Comparison of ENCODE assay signal across 8 cellular contexts in genomic region chr10:128078136-128078969, GRCh38. TPM values are rescaled to one million over a fixed set of nuclear protein-coding genes. Genes with fewer than 3 reads are reported as not detected.
DNase-seq lines count a peak whose midpoint lies in the region; ATAC-seq, FAIRE-seq and TF ChIP-seq lines count a peak whose summit lies in the region.

No MANE protein-coding gene starts in this region.

- TF ChIP-seq POLR2A in K562 (conservative IDR thresholded peaks at IDR 0.05) = no peak

- H3K27ac Mint-ChIP-seq in stimulated activated naive CD8-positive, alpha-beta T cell treated with anti-CD3 and anti-CD28 coated beads, Interleukin-15, amount 100 ng/mL, for 72 hours = no peak overlapping the region
- no peak overlapping the region for H3K27ac Mint-ChIP-seq in stimulated activated memory B cell treated with anti-CD40 and anti-IgM and Interleukin-4, amounts not matched to agents 10 μg/mL and 1 μg/mL and 100 μg/mL, for 72 hours

- H3K27ac ChIP-seq in K562 (ENCODE audit: extremely low read depth, low read depth, low read length) = no peak overlapping the region
- H3K27ac ChIP-seq in keratinocyte (ENCODE audit: control insufficient read depth, insufficient read depth, low read length) = no peak overlapping the region

- in situ Hi-C loops in K562 (cut with MboI) = no loop called here

- peaks cover 54% of the 10 kb centered on the region for H3K36me3 Mint-ChIP-seq in stimulated activated memory B cell treated with anti-CD40 and anti-IgM and Interleukin-4, amounts not matched to agents 10 μg/mL and 1 μg/mL and 100 μg/mL, for 72 hours

- H3K9ac ChIP-seq in K562 (ENCODE audit: insufficient read depth in 1 of 2, low read depth in 2 of 2, low read length in 2 of 2) = no peak overlapping the region
- no peak overlapping the region for H3K9ac ChIP-seq in keratinocyte (ENCODE audit: control insufficient read depth, extremely low read depth, insufficient read depth, low read length)

- H4K20me1 ChIP-seq in K562 (replicated peaks; ENCODE audit: control insufficient read depth, insufficient read depth, low read length) = 0 out of 2 replicates have a peak, but pooled peaks cover 5% of the 10 kb centered on the region
- peaks cover 5% of the 10 kb centered on the region for H4K20me1 ChIP-seq in keratinocyte (ENCODE audit: control insufficient read depth, extremely low read depth, insufficient read depth, low read length)

- H3K4me2 ChIP-seq in K562 (ENCODE audit: insufficient read depth, low read length) (no peak overlapping the region), keratinocyte (ENCODE audit: control insufficient read depth, extremely low read depth, insufficient read depth, low read depth, low read length) (no peak overlapping the region)

- WGBS in K562 (ENCODE audit: insufficient coverage, low coverage, missing lambda C conversion rate) = 0% methylated on average over 11 of the region's 17 CpGs

- H3K27me3 Mint-ChIP-seq in stimulated activated naive CD8-positive, alpha-beta T cell treated with anti-CD3 and anti-CD28 coated beads, Interleukin-15, amount 100 ng/mL, for 72 hours = no peaks in the 10 kb centered on the region
- no peaks in the 10 kb centered on the region for H3K27me3 Mint-ChIP-seq in stimulated activated memory B cell treated with anti-CD40 and anti-IgM and Interleukin-4, amounts not matched to agents 10 μg/mL and 1 μg/mL and 100 μg/mL, for 72 hours

- H3K79me2 ChIP-seq in K562 (ENCODE audit: control insufficient read depth, insufficient read depth, low read length) (no peaks in the 10 kb centered on the region), keratinocyte (ENCODE audit: control insufficient read depth, insufficient read depth, low read length) (no peaks in the 10 kb centered on the region)

- dilution Hi-C loops in keratinocyte (cut with MboI; ENCODE audit: extremely low pct_ligation_motif_present, low sequenced_read_pairs) = no loop called here

- H3K4me3 ChIP-seq in HFF-Myc (replicated peaks; ENCODE audit: low read depth, low read length) (no peak overlapping the region), K562 (no peak overlapping the region), keratinocyte (ENCODE audit: control insufficient read depth in 2 of 3, extremely low read depth in 1 of 3, insufficient read depth in 2 of 3, low read depth in 1 of 3, low read length in 3 of 3) (no peak overlapping the region)

- CTCF ChIA-PET in K562 (lab: Yijun Ruan, JAX; ENCODE audit: low intra/inter-chr PET ratio) = interaction anchor here (2.5 kb wide), 1 partner anchor 71 kb away, joined by 14 read pairs; no protein-coding TSS in a partner anchor

- no peak for FAIRE-seq in K562 (lab: Jason Lieb, UNC)
- no peak for FAIRE-seq in keratinocyte (lab: Jason Lieb, UNC)

- BruUV-seq in K562 (replicated peaks; lab: Mats Ljungman, UMichigan) = no TSS peak

- TF ChIP-seq RAD21 in K562 (CRISPR knock-in tag; conservative IDR thresholded peaks at IDR 0.05 in 1 of 2, IDR thresholded peaks at IDR 0.05 in 1 of 2) = peak in 1 of 2 experiments; percentile 68; a peak in 3 of 4 replicates

- TF ChIP-seq EP300 in K562 (IDR thresholded peaks at IDR 0.05; ENCODE audit: low read length) = no peak

- H3K36me3 ChIP-seq in K562 (ENCODE audit: control insufficient read depth, insufficient read depth, low read length) (no peaks in the 10 kb centered on the region), keratinocyte (ENCODE audit: control insufficient read depth in 2 of 2, extremely low read depth in 1 of 2, insufficient read depth in 2 of 2, low read length in 2 of 2) (peaks cover 34 to 40% of the 10 kb centered on the region in 2 experiments)

- ATAC-seq in K562 = peak; percentile 93
- ATAC-seq in stimulated activated naive CD8-positive, alpha-beta T cell treated with anti-CD3 and anti-CD28 coated beads, Interleukin-15, amount 100 ng/mL, for 72 hours = peak; percentile 81
- no peak for ATAC-seq in stimulated activated memory B cell treated with anti-CD40 and anti-IgM and Interleukin-4, amounts not matched to agents 10 μg/mL and 1 μg/mL and 100 μg/mL, for 72 hours

- H3K4me1 Mint-ChIP-seq in stimulated activated naive CD8-positive, alpha-beta T cell treated with anti-CD3 and anti-CD28 coated beads, Interleukin-15, amount 100 ng/mL, for 72 hours = no peaks in the 10 kb centered on the region
- H3K4me1 Mint-ChIP-seq in stimulated activated memory B cell treated with anti-CD40 and anti-IgM and Interleukin-4, amounts not matched to agents 10 μg/mL and 1 μg/mL and 100 μg/mL, for 72 hours = no peaks in the 10 kb centered on the region

- POLR2A ChIA-PET in K562 (lab: Yijun Ruan, JAX) = no interaction called here

- H3K9me1 ChIP-seq in K562 (ENCODE audit: control insufficient read depth, insufficient read depth, low read length) = no peaks in the 10 kb centered on the region
- no peaks in the 10 kb centered on the region for H3K9me1 ChIP-seq in keratinocyte (ENCODE audit: control insufficient read depth, extremely low read depth, insufficient read depth, low read length)

- DNase-seq in DMS153 treated with DMSO at 0.1 percent for 48 hours (lab: John Stamatoyannopoulos, UW; ENCODE audit: unreplicated experiment) = peak; percentile 13
- DNase-seq in DMS153 (lab: John Stamatoyannopoulos, UW) = no peak
- DNase-seq in HFF-Myc (ENCODE audit: extremely low read depth, low read depth) = no peak
- DNase-seq in OCI-M1 (lab: John Stamatoyannopoulos, UW) = peak; percentile 47
- DNase-seq in K562 (ENCODE audit: extremely low read depth in 1 of 4, low spot score in 3 of 4) = peak; percentile 45 to 56 (median 49)
- DNase-seq in keratinocyte (ENCODE audit: low read depth, low spot score) = no peak
- DNase-seq in stimulated activated naive CD8-positive, alpha-beta T cell treated with anti-CD3 and anti-CD28 coated beads, Interleukin-15, amount 100 ng/mL, for 72 hours = peak in 1 of 2 donors; percentile 38

- H2AFZ ChIP-seq in K562 (ENCODE audit: low read depth, low read length) (no peak overlapping the region), keratinocyte (ENCODE audit: control insufficient read depth, low read length) (no peak overlapping the region)

- peak; percentile 79 for TF ChIP-seq CTCF in HFF-Myc (IDR thresholded peaks at IDR 0.05; ENCODE audit: low read depth, low read length, missing control alignments)
- TF ChIP-seq CTCF in K562 (IDR thresholded peaks at IDR 0.05 in 2 of 3, conservative IDR thresholded peaks at IDR 0.05 in 1 of 3; ENCODE audit: insufficient read depth in 2 of 3, low read depth in 1 of 3, low read length in 3 of 3) = peak; percentile 54 to 66 (median 65)
- peak; percentile 54 to 73 (median 72) for TF ChIP-seq CTCF in keratinocyte (optimal IDR thresholded peaks at IDR 0.05 in 1 of 3, IDR thresholded peaks at IDR 0.05 in 1 of 3, conservative IDR thresholded peaks at IDR 0.05 in 1 of 3; ENCODE audit: extremely low read depth in 1 of 3, insufficient read depth in 2 of 3, low read length in 3 of 3)

- H3K9me3 Mint-ChIP-seq in stimulated activated naive CD8-positive, alpha-beta T cell treated with anti-CD3 and anti-CD28 coated beads, Interleukin-15, amount 100 ng/mL, for 72 hours = no peaks in the 10 kb centered on the region
- no peaks in the 10 kb centered on the region for H3K9me3 Mint-ChIP-seq in stimulated activated memory B cell treated with anti-CD40 and anti-IgM and Interleukin-4, amounts not matched to agents 10 μg/mL and 1 μg/mL and 100 μg/mL, for 72 hours

- H3K4me1 ChIP-seq in K562 (replicated peaks in 1 of 2; ENCODE audit: control insufficient read depth in 2 of 2, insufficient read depth in 2 of 2, low read length in 2 of 2) (no peaks in the 10 kb centered on the region), keratinocyte (ENCODE audit: control insufficient read depth, extremely low read depth, insufficient read depth, low read length) (no peaks in the 10 kb centered on the region)

- intact Hi-C loops in K562 (cut with micrococcal nuclease) = loop anchor here (1.0 kb wide), 1 partner anchor 72 kb away; no protein-coding TSS in a partner anchor

- no peak overlapping the region for H3K4me3 Mint-ChIP-seq in stimulated activated naive CD8-positive, alpha-beta T cell treated with anti-CD3 and anti-CD28 coated beads, Interleukin-15, amount 100 ng/mL, for 72 hours
- no peak overlapping the region for H3K4me3 Mint-ChIP-seq in stimulated activated memory B cell treated with anti-CD40 and anti-IgM and Interleukin-4, amounts not matched to agents 10 μg/mL and 1 μg/mL and 100 μg/mL, for 72 hours

- H3K9me3 ChIP-seq in K562 (replicated peaks; ENCODE audit: control insufficient read depth, insufficient read depth, low read depth, low read length) = no peaks in the 10 kb centered on the region
- H3K9me3 ChIP-seq in keratinocyte (ENCODE audit: control insufficient read depth, low read depth, low read length) = no peaks in the 10 kb centered on the region

- H3K27me3 ChIP-seq in K562 (ENCODE audit: control insufficient read depth in 2 of 2, insufficient read depth in 2 of 2, low read length in 2 of 2) (peaks cover 0 to 32% of the 10 kb centered on the region in 2 experiments; a peak in 3 of 5 replicates), keratinocyte (ENCODE audit: control insufficient read depth, extremely low read depth, insufficient read depth, low read length) (no peaks in the 10 kb centered on the region)

RNA-seq across cellular contexts. Expression of gene MKI67, which starts 47.9 kb away (rescaled TPM):
- total RNA-seq in K562 (2011; cell fraction: chromatin; rRNA removed; ENCODE audit: low replicate concordance) = 24.9 and 92.8 TPM in 2 replicates
- total RNA-seq in K562 (2011; cell fraction: nucleolus; rRNA removed) = 19.3 and 20.3 TPM in 2 replicates
- total RNA-seq in K562 (2011; cell fraction: nucleoplasm; rRNA removed) = 35.3 and 47.5 TPM in 2 replicates
- total RNA-seq in K562 (2014; rRNA removed) (48.5 and 58.1 TPM in 2 replicates), K562 (2014; rRNA removed; fragmentation: Illumina TruSeq; extraction: Trizol) (32.4 and 36.9 TPM in 2 replicates), K562 (2015; rRNA removed; fragmentation: Illumina TruSeq; extraction: Trizol) (36.0 and 38.3 TPM in 2 replicates), K562 (2021) (73.7 and 86.5 TPM in 2 replicates)
- polyA plus RNA-seq in K562 (2011; rRNA removed) (15.8 and 20.1 TPM in 2 replicates), K562 (2014; fragmentation: Illumina TruSeq; extraction: Trizol) (60.8 and 74.7 TPM in 2 replicates), K562 (2014; fragmentation: Nextera tagmentation; extraction: Ambion mirVana) (10 to 100 TPM; 11.8 to 17.2 TPM), K562 (2014; rRNA removed) (23.9 and 37.5 TPM in 2 replicates), keratinocyte (0.95 to 12.2 TPM (median 10.4 TPM) in 3 replicates)
- polyA plus RNA-seq in K562 (2011; cell fraction: cytosol; rRNA removed) = 11.0 and 15.0 TPM in 2 replicates
- polyA plus RNA-seq in K562 (2011; cell fraction: nucleus; rRNA removed) = 56.2 and 78.0 TPM in 2 replicates
- 27.1 and 32.6 TPM in 2 replicates for polyA plus RNA-seq in K562 (2012)
- polyA minus RNA-seq in K562 (2011; rRNA and poly(A)+ RNA removed) = 49.7 and 50.9 TPM in 2 replicates
- polyA minus RNA-seq in K562 (2011; cell fraction: cytosol; rRNA and poly(A)+ RNA removed) = 43.6 and 54.4 TPM in 2 replicates
- polyA minus RNA-seq in K562 (2011; cell fraction: nucleus; rRNA and poly(A)+ RNA removed) = 33.1 and 63.5 TPM in 2 replicates
- polyA plus RNA-seq in keratinocyte (2011; ENCODE audit: low read depth) = 0.26 TPM
- polyA plus RNA-seq in keratinocyte (2011; cell fraction: cytosol; rRNA removed) = 2.1 and 2.9 TPM in 2 replicates
- 5.8 and 7.6 TPM in 2 replicates for polyA plus RNA-seq in keratinocyte (2011; cell fraction: nucleus; rRNA removed)
- polyA plus RNA-seq in keratinocyte (2012; ENCODE audit: low replicate concordance) = 0.08 and 17.2 TPM in 2 replicates
- polyA minus RNA-seq in keratinocyte = 1.1 to 19.1 TPM (median 11.9 TPM) in 3 replicates
- polyA minus RNA-seq in keratinocyte (2011; cell fraction: cytosol; rRNA and poly(A)+ RNA removed) = 2.9 TPM
- 3.5 and 6.3 TPM in 2 replicates for polyA minus RNA-seq in keratinocyte (2011; cell fraction: nucleus; rRNA and poly(A)+ RNA removed)

Comparison
In these comparisons a context has a peak if more than half of its experiments do, and no peak if none do; other contexts are left out.
1. DNase-seq: peak in DMS153 treated with DMSO at 0.1 percent for 48 hours (single experiment), OCI-M1 (single experiment) and K562 (4 of 4); none in DMS153 (single experiment), HFF-Myc (single experiment) and keratinocyte (single experiment).
2. Peak in every context shown above with its lines, with median percentiles within 50 percentile points of each other: CTCF ChIP-seq.